28 cellular contexts compared by ENCODE assay signal in the genomic region with DNA sequence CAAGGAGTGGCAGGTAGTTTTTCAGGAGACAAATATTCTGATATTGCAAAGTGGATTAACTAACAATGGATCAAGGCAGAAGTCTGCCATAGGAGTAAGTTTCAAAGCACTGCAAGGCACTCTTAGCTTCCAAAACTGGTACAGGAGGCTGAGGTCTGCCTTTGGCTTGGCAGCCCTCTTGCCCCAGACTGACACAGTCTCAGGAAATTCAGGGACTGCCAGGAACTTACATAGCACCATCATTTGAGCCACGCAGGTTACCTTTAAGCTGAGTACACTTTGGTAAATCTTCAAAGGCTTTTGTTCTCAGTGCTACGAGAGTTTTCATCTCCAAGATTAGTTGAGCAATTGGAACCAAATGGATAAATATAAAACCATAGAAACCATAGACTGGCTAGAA.
"Had no signal": no experiment of that assay in that cellular context is flagged by ENCODE, and none has a peak within 500 bp of the region (broad histone marks: within the 10 kb centered on the region; RNA-seq: fewer than 3 reads in every experiment).

No MANE protein-coding gene starts in this region.

- H3K36me3 ChIP-seq: stomach, suprapubic skin, thoracic aorta, thyroid gland, tibial artery, transverse colon, upper lobe of left lung, upper lobe of right lung, uterus had no signal

- H3K9me3 Mint-ChIP-seq: stimulated activated effector memory CD8-positive, alpha-beta T cell treated with anti-CD3 and anti-CD28 coated beads, Interleukin-12 subunit alpha, Interleukin-12 subunit beta, amount 100 ng/mL, for 72 hours; stimulated activated naive CD8-positive, alpha-beta T cell treated with anti-CD3 and anti-CD28 coated beads, Interleukin-15, amount 100 ng/mL, for 72 hours; stimulated activated naive CD8-positive, alpha-beta T cell treated with anti-CD3 and anti-CD28 coated beads, Interleukin-15, Interleukin-2, amounts not matched to agents 100 ng/mL and 50 ng/mL, for 24 hours; type B pancreatic cell had no signal

- DNase-seq: stimulated activated CD4-positive, alpha-beta T cell treated with anti-CD3 and anti-CD28 coated beads, Interleukin-2, amount 100 ng/mL, for 48 hours; stimulated activated CD4-positive, alpha-beta T cell treated with anti-CD3 and anti-CD28 coated beads, Interleukin-4, amount 100 ng/mL, for 1 hour; stimulated activated CD4-positive, alpha-beta T cell treated with anti-CD3 and anti-CD28 coated beads, Interleukin-4, amount 100 ng/mL, for 24 hours; stimulated activated CD4-positive, alpha-beta T cell treated with anti-CD3 and anti-CD28 coated beads, Interleukin-4, amount 100 ng/mL, for 4 hours; stimulated activated CD8-positive, alpha-beta memory T cell treated with anti-CD3 and anti-CD28 coated beads, Interleukin-4, amount 100 ng/mL, for 48 hours; stimulated activated naive B cell treated with anti-CD40 and anti-IgM and Interleukin-4, amounts not matched to agents 10 μg/mL and 1 μg/mL and 100 μg/mL, for 72 hours; stimulated activated naive CD4-positive, alpha-beta T cell; stimulated activated naive CD4-positive, alpha-beta T cell treated with Interleukin-2 at 50 U/mL for 16 hours; stimulated activated naive CD8-positive, alpha-beta T cell treated with anti-CD3 and anti-CD28 coated beads, Interleukin-15, amount 100 ng/mL, for 72 hours; stimulated activated naive CD8-positive, alpha-beta T cell treated with anti-CD3 and anti-CD28 coated beads, Interleukin-15, Interleukin-2, amounts not matched to agents 100 U/mL and 50 U/mL, for 24 hours; stomach; substantia nigra; testis; thyroid gland; tibial artery; transverse colon; trophoblast cell; upper lobe of left lung; upper lobe of right lung; uterus had no signal

- ATAC-seq: stimulated activated effector memory CD8-positive, alpha-beta T cell treated with anti-CD3 and anti-CD28 coated beads, Interleukin-12 subunit alpha, Interleukin-12 subunit beta, amount 100 ng/mL, for 72 hours; stimulated activated memory B cell treated with anti-CD40 and anti-IgM and Interleukin-4, amounts not matched to agents 10 μg/mL and 1 μg/mL and 100 μg/mL, for 72 hours; stimulated activated naive B cell treated with anti-CD40 and anti-IgM and Interleukin-4, amounts not matched to agents 10 μg/mL and 1 μg/mL and 100 μg/mL, for 72 hours; stimulated activated naive CD8-positive, alpha-beta T cell treated with anti-CD3 and anti-CD28 coated beads, Interleukin-15, amount 100 ng/mL, for 72 hours; stimulated activated naive CD8-positive, alpha-beta T cell treated with anti-CD3 and anti-CD28 coated beads, Interleukin-15, Interleukin-2, amounts not matched to agents 100 U/mL and 50 U/mL, for 24 hours; upper lobe of right lung had no signal

- H3K4me3 Mint-ChIP-seq: stimulated activated effector memory CD8-positive, alpha-beta T cell treated with anti-CD3 and anti-CD28 coated beads, Interleukin-12 subunit alpha, Interleukin-12 subunit beta, amount 100 ng/mL, for 72 hours; stimulated activated memory B cell treated with anti-CD40 and anti-IgM and Interleukin-4, amounts not matched to agents 10 μg/mL and 1 μg/mL and 100 μg/mL, for 72 hours; stimulated activated naive B cell treated with anti-CD40 and anti-IgM and Interleukin-4, amounts not matched to agents 10 μg/mL and 1 μg/mL and 100 μg/mL, for 72 hours; stimulated activated naive CD8-positive, alpha-beta T cell treated with anti-CD3 and anti-CD28 coated beads, Interleukin-15, amount 100 ng/mL, for 72 hours; stimulated activated naive CD8-positive, alpha-beta T cell treated with anti-CD3 and anti-CD28 coated beads, Interleukin-15, Interleukin-2, amounts not matched to agents 100 ng/mL and 50 ng/mL, for 24 hours; type B pancreatic cell had no signal

- H3K4me3 ChIP-seq: stomach, suprapubic skin, testis, thoracic aorta, thyroid gland, tibial artery, tibial nerve, transverse colon, upper lobe of left lung, upper lobe of right lung, uterus, vagina had no signal

- H3K4me1 Mint-ChIP-seq: stimulated activated effector memory CD8-positive, alpha-beta T cell treated with anti-CD3 and anti-CD28 coated beads, Interleukin-12 subunit alpha, Interleukin-12 subunit beta, amount 100 ng/mL, for 72 hours; stimulated activated memory B cell treated with anti-CD40 and anti-IgM and Interleukin-4, amounts not matched to agents 10 μg/mL and 1 μg/mL and 100 μg/mL, for 72 hours; stimulated activated naive B cell treated with anti-CD40 and anti-IgM and Interleukin-4, amounts not matched to agents 10 μg/mL and 1 μg/mL and 100 μg/mL, for 72 hours; stimulated activated naive CD8-positive, alpha-beta T cell treated with anti-CD3 and anti-CD28 coated beads, Interleukin-15, amount 100 ng/mL, for 72 hours had no signal

- H3K36me3 Mint-ChIP-seq: stimulated activated effector memory CD8-positive, alpha-beta T cell treated with anti-CD3 and anti-CD28 coated beads, Interleukin-12 subunit alpha, Interleukin-12 subunit beta, amount 100 ng/mL, for 72 hours; type B pancreatic cell had no signal

- H3K27ac Mint-ChIP-seq: stimulated activated effector memory CD8-positive, alpha-beta T cell treated with anti-CD3 and anti-CD28 coated beads, Interleukin-12 subunit alpha, Interleukin-12 subunit beta, amount 100 ng/mL, for 72 hours; stimulated activated memory B cell treated with anti-CD40 and anti-IgM and Interleukin-4, amounts not matched to agents 10 μg/mL and 1 μg/mL and 100 μg/mL, for 72 hours; stimulated activated naive B cell treated with anti-CD40 and anti-IgM and Interleukin-4, amounts not matched to agents 10 μg/mL and 1 μg/mL and 100 μg/mL, for 72 hours; stimulated activated naive CD8-positive, alpha-beta T cell treated with anti-CD3 and anti-CD28 coated beads, Interleukin-15, amount 100 ng/mL, for 72 hours; stimulated activated naive CD8-positive, alpha-beta T cell treated with anti-CD3 and anti-CD28 coated beads, Interleukin-15, Interleukin-2, amounts not matched to agents 100 ng/mL and 50 ng/mL, for 24 hours; type B pancreatic cell had no signal

- H3K27me3 ChIP-seq: stomach, suprapubic skin, testis, thyroid gland, tibial artery, tibial nerve, transverse colon, upper lobe of left lung, upper lobe of right lung, uterus, vagina had no signal

- H3K27me3 Mint-ChIP-seq: type B pancreatic cell had no signal

- H3K9me3 ChIP-seq: suprapubic skin, testis, thoracic aorta, thyroid gland, tibial artery, transverse colon, upper lobe of right lung, uterus, vagina had no signal

- H3K4me1 ChIP-seq: suprapubic skin, testis, thyroid gland, tibial artery, tibial nerve, transverse colon, upper lobe of right lung, uterus had no signal

- H3K27ac ChIP-seq: stomach, suprapubic skin, testis, thoracic aorta, thyroid gland, tibial artery, tibial nerve, transverse colon, upper lobe of left lung, upper lobe of right lung, uterus, vagina had no signal
